Comparison of ENCODE assay signal across 1 cellular context in the genomic region with DNA sequence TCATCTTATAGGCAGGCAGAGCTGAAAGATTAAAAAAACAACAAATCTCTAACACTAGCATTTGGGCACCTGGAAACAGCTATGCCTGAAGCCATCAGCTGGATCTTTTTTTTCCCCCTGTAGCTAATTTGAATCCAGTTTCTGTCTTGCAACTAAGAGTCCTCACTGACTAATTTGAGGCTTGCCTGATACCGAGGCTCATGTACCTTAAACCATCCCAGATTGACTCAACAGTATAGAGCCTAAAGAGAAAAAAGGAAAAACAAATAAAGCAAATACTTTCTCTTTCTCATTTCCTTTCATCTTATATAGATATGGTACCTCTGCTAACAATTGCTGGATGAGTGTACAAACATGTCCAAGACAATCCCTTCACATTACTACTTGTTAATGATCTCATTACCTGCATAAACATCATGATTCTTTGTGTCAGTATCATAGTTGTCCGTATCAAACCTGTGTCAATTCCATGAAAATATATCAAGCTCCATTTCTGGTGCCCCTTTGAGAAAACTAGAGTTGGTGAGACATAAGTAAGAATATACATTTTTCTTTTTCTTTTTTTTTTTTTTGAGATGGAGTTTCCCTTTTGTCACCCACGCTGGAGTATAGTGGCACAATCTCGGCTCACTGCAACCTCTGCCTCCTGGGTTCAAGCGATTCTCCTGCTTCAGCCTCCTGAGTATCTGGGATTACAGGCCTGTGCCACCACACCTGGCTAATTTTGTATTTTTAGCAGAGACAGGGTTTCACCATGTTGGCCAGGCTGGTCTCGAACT.
TF ChIP-seq lines count a peak whose summit lies in the region.

No MANE protein-coding gene starts in this region.

TF ChIP-seq in HEK293, 187 proteins besides CTCF, POLR2A, EP300 and RAD21 (continued from another document):
- TF ChIP-seq, protein P1, sequence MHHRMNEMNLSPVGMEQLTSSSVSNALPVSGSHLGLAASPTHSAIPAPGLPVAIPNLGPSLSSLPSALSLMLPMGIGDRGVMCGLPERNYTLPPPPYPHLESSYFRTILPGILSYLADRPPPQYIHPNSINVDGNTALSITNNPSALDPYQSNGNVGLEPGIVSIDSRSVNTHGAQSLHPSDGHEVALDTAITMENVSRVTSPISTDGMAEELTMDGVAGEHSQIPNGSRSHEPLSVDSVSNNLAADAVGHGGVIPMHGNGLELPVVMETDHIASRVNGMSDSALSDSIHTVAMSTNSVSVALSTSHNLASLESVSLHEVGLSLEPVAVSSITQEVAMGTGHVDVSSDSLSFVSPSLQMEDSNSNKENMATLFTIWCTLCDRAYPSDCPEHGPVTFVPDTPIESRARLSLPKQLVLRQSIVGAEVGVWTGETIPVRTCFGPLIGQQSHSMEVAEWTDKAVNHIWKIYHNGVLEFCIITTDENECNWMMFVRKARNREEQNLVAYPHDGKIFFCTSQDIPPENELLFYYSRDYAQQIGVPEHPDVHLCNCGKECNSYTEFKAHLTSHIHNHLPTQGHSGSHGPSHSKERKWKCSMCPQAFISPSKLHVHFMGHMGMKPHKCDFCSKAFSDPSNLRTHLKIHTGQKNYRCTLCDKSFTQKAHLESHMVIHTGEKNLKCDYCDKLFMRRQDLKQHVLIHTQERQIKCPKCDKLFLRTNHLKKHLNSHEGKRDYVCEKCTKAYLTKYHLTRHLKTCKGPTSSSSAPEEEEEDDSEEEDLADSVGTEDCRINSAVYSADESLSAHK (tag by site-specific recombination; IDR thresholded peaks at IDR 0.05), result peak; percentile 97
